Comparison of ENCODE assay signal across 16 cellular contexts in genomic region chr15:36880226-36880912, GRCh38.
DNase-seq lines count a peak whose midpoint lies in the region; ATAC-seq, FAIRE-seq and TF ChIP-seq lines count a peak whose summit lies in the region.
"Had no signal": no experiment of that assay in that cellular context is flagged by ENCODE, and none has a peak within 500 bp of the region (broad histone marks: within the 10 kb centered on the region; RNA-seq: fewer than 3 reads in every experiment).

No MANE protein-coding gene starts in this region.

- DNase-seq in ecto neural progenitor cell (ENCODE audit: low spot score) (peak; percentile 71), pancreas (peak in 3 of 6 donors; percentile 15 to 72 (median 61)), ACHN (no peak), HUDEP-2 (lab: John Stamatoyannopoulos, UW; ENCODE audit: unreplicated experiment in 76 of 76) (no peak)
- no peak for DNase-seq in central memory CD4-positive, alpha-beta T cell
- DNase-seq: activated naive CD4-positive, alpha-beta T cell; DMS79; NCI-H2227 treated with DMSO at 0.1 percent for 48 hours; occipital lobe had no signal

- H3K27ac ChIP-seq in HUES64 (ENCODE audit: low read depth, low read length), result no peak overlapping the region
- no peak overlapping the region for H3K27ac ChIP-seq in iPS-20b (ENCODE audit: low read length)
- H3K27ac ChIP-seq in pancreas, result no peak overlapping the region
- H3K27ac ChIP-seq: BLaER1 treated with 17β-estradiol and CSF1 and Interleukin-3, amounts not matched to agents 10 nM and 100 nM had no signal

- ATAC-seq in pancreas (peak in 3 of 4 donors; percentile 25 to 42 (median 37)), HG03378 (IDR thresholded peaks at IDR 0.05; ENCODE audit: unreplicated experiment) (no peak)
- ATAC-seq: activated CD4-positive, CD25-positive, alpha-beta regulatory T cell treated with anti-CD3 and anti-CD28 coated beads, Interleukin-2, amount 50 U/mL, for 24 hours; Right ventricle myocardium inferior had no signal

- no peak overlapping the region for H3K9ac ChIP-seq in HUES64 (ENCODE audit: low read depth, low read length)
- H3K9ac ChIP-seq in iPS-20b (ENCODE audit: low read depth, low read length), result no peak overlapping the region
- H3K9ac ChIP-seq: BLaER1 treated with 17β-estradiol and CSF1 and Interleukin-3, amounts not matched to agents 10 nM and 100 nM had no signal

- FAIRE-seq in pancreas (lab: Jason Lieb, UNC), result no peak
- FAIRE-seq: bronchial epithelial cell had no signal

- H3K4me1 ChIP-seq in HUES64 (ENCODE audit: insufficient read depth, low read length) (peaks cover 56% of the 10 kb centered on the region), iPS-20b (ENCODE audit: insufficient read depth, low read length) (peaks cover 31% of the 10 kb centered on the region; the same call in 1 of the 2 replicates), pancreas (peaks cover 0 to 3% (median 0%) of the 10 kb centered on the region in 3 donors)
- H3K4me1 ChIP-seq: BLaER1 treated with 17β-estradiol and CSF1 and Interleukin-3, amounts not matched to agents 10 nM and 100 nM had no signal

- intact Hi-C loops in pancreas (cut with DNase I), result loop anchor here in 1 of 3 donors (10.0 kb wide), 1 partner anchor 224 kb away; the partner anchor contains the start of gene MEIS2

- peaks cover 98% of the 10 kb centered on the region for H3K27me3 ChIP-seq in HUES64 (ENCODE audit: insufficient read depth, low read length)
- peaks cover 100% of the 10 kb centered on the region for H3K27me3 ChIP-seq in iPS-20b (ENCODE audit: insufficient read depth, low read length)
- H3K27me3 ChIP-seq in pancreas, result peaks cover 0 to 35% (median 8%) of the 10 kb centered on the region in 4 donors

- WGBS in HUES64, result 1% methylated on average over 51 of the region's 51 CpGs
- 17 to 23% methylated on average over 50 to 51 of the region's 51 CpGs for WGBS in pancreas, 2 donors

- no peak for TF ChIP-seq CTCF in pancreas (IDR thresholded peaks at IDR 0.05)

- no peaks in the 10 kb centered on the region for H3K36me3 ChIP-seq in HUES64 (ENCODE audit: insufficient read depth, low read length)
- no peaks in the 10 kb centered on the region for H3K36me3 ChIP-seq in iPS-20b (ENCODE audit: insufficient read depth, low read depth, low read length)
- no peaks in the 10 kb centered on the region for H3K36me3 ChIP-seq in pancreas
- H3K36me3 ChIP-seq: BLaER1 treated with 17β-estradiol and CSF1 and Interleukin-3, amounts not matched to agents 10 nM and 100 nM had no signal

- in situ Hi-C loops in ACHN (cut with HindIII; ENCODE audit: low pct_ligation_motif_present, low pct_unique_long_range_greater_than_20kb, low sequenced_read_pairs), result no loop called here

- H3K9me3 ChIP-seq in HUES64 (ENCODE audit: insufficient read depth, low read depth, low read length) (no peaks in the 10 kb centered on the region), iPS-20b (ENCODE audit: insufficient read depth, low read depth, low read length) (no peaks in the 10 kb centered on the region), pancreas (no peaks in the 10 kb centered on the region)

- H3K4me3 ChIP-seq in HUES64 (ENCODE audit: low read length) (peak overlapping the region; percentile 41), iPS-20b (ENCODE audit: low read length) (peak overlapping the region; percentile 57; the same call in 1 of the 2 replicates), pancreas (peak overlapping the region in 2 of 4 donors; percentile 13 to 20)
- H3K4me3 ChIP-seq: BLaER1 treated with 17β-estradiol and CSF1 and Interleukin-3, amounts not matched to agents 10 nM and 100 nM had no signal
